In the genomic region with DNA sequence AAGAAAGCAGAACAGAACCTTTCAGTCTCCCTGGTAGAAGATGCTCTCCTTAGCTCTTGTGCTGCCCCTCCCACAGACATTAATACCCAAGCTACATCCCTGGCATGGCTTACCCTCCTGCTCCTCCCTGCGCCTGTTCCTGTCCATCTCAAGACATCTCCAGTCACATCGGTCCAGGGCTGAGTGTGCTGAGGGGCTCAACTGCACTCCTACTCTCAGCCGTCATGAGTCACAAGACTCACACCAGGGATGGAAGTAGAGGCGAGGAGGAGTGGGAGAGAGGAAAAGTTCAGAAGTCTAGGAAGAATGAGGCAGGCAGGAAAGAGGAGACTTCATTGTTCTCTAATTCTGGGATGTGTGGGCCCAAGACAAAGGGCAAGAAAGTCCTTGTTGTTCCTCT, we compare ENCODE assay signal across 1 cellular context.
TF ChIP-seq lines count a peak whose summit lies in the region.

No MANE protein-coding gene starts in this region.

TF ChIP-seq in H1, 55 proteins besides CTCF, POLR2A, EP300 and RAD21 (continued from another document):
- TF ChIP-seq TEAD4 (IDR thresholded peaks at IDR 0.05; ENCODE audit: low read depth, low read length) (no peak), TBP (IDR thresholded peaks at IDR 0.05; ENCODE audit: low read depth, low read length) (no peak), TAF1 (IDR thresholded peaks at IDR 0.05; ENCODE audit: low read depth, low read length) (no peak), CBX8 (IDR thresholded peaks at IDR 0.05; ENCODE audit: borderline replicate concordance, low read depth, low read length) (no peak), MAFK (IDR thresholded peaks at IDR 0.05; ENCODE audit: low read depth, low read length) (no peak), SIN3A (conservative IDR thresholded peaks at IDR 0.05 in 1 of 2, IDR thresholded peaks at IDR 0.05 in 1 of 2; ENCODE audit: low read depth in 1 of 2, low read length in 2 of 2) (no peak), TAF7 (optimal IDR thresholded peaks at IDR 0.05; ENCODE audit: borderline replicate concordance, low read depth, low read length) (no peak), BACH1 (IDR thresholded peaks at IDR 0.05; ENCODE audit: low read length) (no peak)
- TF ChIP-seq, protein P1, sequence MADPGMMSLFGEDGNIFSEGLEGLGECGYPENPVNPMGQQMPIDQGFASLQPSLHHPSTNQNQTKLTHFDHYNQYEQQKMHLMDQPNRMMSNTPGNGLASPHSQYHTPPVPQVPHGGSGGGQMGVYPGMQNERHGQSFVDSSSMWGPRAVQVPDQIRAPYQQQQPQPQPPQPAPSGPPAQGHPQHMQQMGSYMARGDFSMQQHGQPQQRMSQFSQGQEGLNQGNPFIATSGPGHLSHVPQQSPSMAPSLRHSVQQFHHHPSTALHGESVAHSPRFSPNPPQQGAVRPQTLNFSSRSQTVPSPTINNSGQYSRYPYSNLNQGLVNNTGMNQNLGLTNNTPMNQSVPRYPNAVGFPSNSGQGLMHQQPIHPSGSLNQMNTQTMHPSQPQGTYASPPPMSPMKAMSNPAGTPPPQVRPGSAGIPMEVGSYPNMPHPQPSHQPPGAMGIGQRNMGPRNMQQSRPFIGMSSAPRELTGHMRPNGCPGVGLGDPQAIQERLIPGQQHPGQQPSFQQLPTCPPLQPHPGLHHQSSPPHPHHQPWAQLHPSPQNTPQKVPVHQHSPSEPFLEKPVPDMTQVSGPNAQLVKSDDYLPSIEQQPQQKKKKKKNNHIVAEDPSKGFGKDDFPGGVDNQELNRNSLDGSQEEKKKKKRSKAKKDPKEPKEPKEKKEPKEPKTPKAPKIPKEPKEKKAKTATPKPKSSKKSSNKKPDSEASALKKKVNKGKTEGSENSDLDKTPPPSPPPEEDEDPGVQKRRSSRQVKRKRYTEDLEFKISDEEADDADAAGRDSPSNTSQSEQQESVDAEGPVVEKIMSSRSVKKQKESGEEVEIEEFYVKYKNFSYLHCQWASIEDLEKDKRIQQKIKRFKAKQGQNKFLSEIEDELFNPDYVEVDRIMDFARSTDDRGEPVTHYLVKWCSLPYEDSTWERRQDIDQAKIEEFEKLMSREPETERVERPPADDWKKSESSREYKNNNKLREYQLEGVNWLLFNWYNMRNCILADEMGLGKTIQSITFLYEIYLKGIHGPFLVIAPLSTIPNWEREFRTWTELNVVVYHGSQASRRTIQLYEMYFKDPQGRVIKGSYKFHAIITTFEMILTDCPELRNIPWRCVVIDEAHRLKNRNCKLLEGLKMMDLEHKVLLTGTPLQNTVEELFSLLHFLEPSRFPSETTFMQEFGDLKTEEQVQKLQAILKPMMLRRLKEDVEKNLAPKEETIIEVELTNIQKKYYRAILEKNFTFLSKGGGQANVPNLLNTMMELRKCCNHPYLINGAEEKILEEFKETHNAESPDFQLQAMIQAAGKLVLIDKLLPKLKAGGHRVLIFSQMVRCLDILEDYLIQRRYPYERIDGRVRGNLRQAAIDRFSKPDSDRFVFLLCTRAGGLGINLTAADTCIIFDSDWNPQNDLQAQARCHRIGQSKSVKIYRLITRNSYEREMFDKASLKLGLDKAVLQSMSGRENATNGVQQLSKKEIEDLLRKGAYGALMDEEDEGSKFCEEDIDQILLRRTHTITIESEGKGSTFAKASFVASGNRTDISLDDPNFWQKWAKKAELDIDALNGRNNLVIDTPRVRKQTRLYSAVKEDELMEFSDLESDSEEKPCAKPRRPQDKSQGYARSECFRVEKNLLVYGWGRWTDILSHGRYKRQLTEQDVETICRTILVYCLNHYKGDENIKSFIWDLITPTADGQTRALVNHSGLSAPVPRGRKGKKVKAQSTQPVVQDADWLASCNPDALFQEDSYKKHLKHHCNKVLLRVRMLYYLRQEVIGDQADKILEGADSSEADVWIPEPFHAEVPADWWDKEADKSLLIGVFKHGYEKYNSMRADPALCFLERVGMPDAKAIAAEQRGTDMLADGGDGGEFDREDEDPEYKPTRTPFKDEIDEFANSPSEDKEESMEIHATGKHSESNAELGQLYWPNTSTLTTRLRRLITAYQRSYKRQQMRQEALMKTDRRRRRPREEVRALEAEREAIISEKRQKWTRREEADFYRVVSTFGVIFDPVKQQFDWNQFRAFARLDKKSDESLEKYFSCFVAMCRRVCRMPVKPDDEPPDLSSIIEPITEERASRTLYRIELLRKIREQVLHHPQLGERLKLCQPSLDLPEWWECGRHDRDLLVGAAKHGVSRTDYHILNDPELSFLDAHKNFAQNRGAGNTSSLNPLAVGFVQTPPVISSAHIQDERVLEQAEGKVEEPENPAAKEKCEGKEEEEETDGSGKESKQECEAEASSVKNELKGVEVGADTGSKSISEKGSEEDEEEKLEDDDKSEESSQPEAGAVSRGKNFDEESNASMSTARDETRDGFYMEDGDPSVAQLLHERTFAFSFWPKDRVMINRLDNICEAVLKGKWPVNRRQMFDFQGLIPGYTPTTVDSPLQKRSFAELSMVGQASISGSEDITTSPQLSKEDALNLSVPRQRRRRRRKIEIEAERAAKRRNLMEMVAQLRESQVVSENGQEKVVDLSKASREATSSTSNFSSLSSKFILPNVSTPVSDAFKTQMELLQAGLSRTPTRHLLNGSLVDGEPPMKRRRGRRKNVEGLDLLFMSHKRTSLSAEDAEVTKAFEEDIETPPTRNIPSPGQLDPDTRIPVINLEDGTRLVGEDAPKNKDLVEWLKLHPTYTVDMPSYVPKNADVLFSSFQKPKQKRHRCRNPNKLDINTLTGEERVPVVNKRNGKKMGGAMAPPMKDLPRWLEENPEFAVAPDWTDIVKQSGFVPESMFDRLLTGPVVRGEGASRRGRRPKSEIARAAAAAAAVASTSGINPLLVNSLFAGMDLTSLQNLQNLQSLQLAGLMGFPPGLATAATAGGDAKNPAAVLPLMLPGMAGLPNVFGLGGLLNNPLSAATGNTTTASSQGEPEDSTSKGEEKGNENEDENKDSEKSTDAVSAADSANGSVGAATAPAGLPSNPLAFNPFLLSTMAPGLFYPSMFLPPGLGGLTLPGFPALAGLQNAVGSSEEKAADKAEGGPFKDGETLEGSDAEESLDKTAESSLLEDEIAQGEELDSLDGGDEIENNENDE (IDR thresholded peaks at IDR 0.05; ENCODE audit: insufficient replicate concordance, low read length) = no peak
